In the genomic region with DNA sequence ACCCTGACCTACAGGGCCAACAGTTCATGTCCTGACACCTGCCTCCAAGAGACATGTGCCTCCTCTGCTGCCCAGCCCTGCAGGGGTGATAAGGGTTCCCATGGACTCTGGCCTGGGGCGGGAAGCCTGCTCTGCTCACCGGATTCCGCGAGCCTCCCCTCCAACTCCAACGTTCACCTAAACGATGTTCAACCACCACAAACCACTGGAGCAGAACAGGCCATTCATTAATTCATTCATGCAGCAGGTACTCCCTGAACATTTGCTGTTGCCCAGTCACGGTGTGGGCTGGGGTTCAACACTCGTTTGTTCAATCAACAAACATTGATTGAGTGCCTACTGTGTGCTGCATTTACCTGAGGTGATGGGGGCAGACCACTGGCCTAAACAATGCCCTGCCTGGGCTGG, we compare ENCODE assay signal across 15 cellular contexts. TPM values are rescaled to one million over a fixed set of nuclear protein-coding genes. Genes with fewer than 3 reads are reported as not detected.
"Had no signal": no experiment of that assay in that cellular context is flagged by ENCODE, and none has a peak within 500 bp of the region (broad histone marks: within the 10 kb centered on the region; RNA-seq: fewer than 3 reads in every experiment).

No MANE protein-coding gene starts in this region.

- H3K27ac Mint-ChIP-seq: activated naive CD4-positive, alpha-beta T cell treated with anti-CD3 and anti-CD28 coated beads, Interleukin-2, amount 10 ng/mL, durations not matched to agents 7 days and 5 days; activated T-cell treated with anti-CD3 and anti-CD28 coated beads, Interleukin-2, amount 50 U/mL, for 24 hours had no signal

- H3K4me3 ChIP-seq: gastrocnemius medialis, heart left ventricle, tibial nerve had no signal

- ATAC-seq: gastrocnemius medialis; heart left ventricle; stimulated activated naive B cell treated with anti-CD40 and anti-IgM and Interleukin-4, amounts not matched to agents 10 μg/mL and 1 μg/mL and 100 μg/mL, for 72 hours had no signal

- H3K9me3 ChIP-seq: gastrocnemius medialis, heart left ventricle, tibial nerve had no signal

- H3K4me3 Mint-ChIP-seq: activated CD4-positive, alpha-beta memory T cell treated with anti-CD3 and anti-CD28 coated beads for 36 hours; activated naive CD4-positive, alpha-beta T cell treated with anti-CD3 and anti-CD28 coated beads, Interleukin-2, amount 10 ng/mL, durations not matched to agents 7 days and 5 days; activated T-cell treated with anti-CD3 and anti-CD28 coated beads, Interleukin-2, amount 50 U/mL, for 24 hours; stimulated activated naive B cell treated with anti-CD40 and anti-IgM and Interleukin-4, amounts not matched to agents 10 μg/mL and 1 μg/mL and 100 μg/mL, for 72 hours had no signal

- H3K36me3 ChIP-seq: gastrocnemius medialis had no signal

- H3K27ac ChIP-seq: gastrocnemius medialis, tibial nerve had no signal

- H3K9me3 Mint-ChIP-seq: activated CD4-positive, alpha-beta memory T cell treated with anti-CD3 and anti-CD28 coated beads for 36 hours; activated naive CD4-positive, alpha-beta T cell treated with anti-CD3 and anti-CD28 coated beads, Interleukin-2, amount 10 ng/mL, durations not matched to agents 7 days and 5 days; activated T-cell treated with anti-CD3 and anti-CD28 coated beads, Interleukin-2, amount 50 U/mL, for 24 hours; stimulated activated naive B cell treated with anti-CD40 and anti-IgM and Interleukin-4, amounts not matched to agents 10 μg/mL and 1 μg/mL and 100 μg/mL, for 72 hours had no signal

- H3K36me3 Mint-ChIP-seq: activated CD4-positive, alpha-beta memory T cell treated with anti-CD3 and anti-CD28 coated beads for 36 hours; activated naive CD4-positive, alpha-beta T cell treated with anti-CD3 and anti-CD28 coated beads, Interleukin-2, amount 10 ng/mL, durations not matched to agents 7 days and 5 days; stimulated activated naive B cell treated with anti-CD40 and anti-IgM and Interleukin-4, amounts not matched to agents 10 μg/mL and 1 μg/mL and 100 μg/mL, for 72 hours had no signal

- DNase-seq: activated CD4-positive, alpha-beta memory T cell treated with anti-CD3 and anti-CD28 coated beads for 36 hours; activated CD4-positive, CD25-positive, alpha-beta regulatory T cell treated with anti-CD3 and anti-CD28 coated beads, Interleukin-2, amount 50 U/mL, for 72 hours; activated naive CD4-positive, alpha-beta T cell treated with anti-CD3 and anti-CD28 coated beads, Interleukin-2, amount 10 ng/mL, durations not matched to agents 7 days and 5 days; activated T-cell treated with anti-CD3 and anti-CD28 coated beads, Interleukin-2, amount 50 U/mL, for 24 hours; erythroblast; gastrocnemius medialis; midbrain; retina; stimulated activated CD4-positive, alpha-beta T cell treated with anti-CD3 and anti-CD28 coated beads, Interleukin-15, amount 100 ng/mL, for 24 hours; stimulated activated CD4-positive, alpha-beta T cell treated with anti-CD3 and anti-CD28 coated beads, Interleukin-4, amount 100 ng/mL, for 1 hour; stimulated activated naive B cell treated with anti-CD40 and anti-IgM and Interleukin-4, amounts not matched to agents 10 μg/mL and 1 μg/mL and 100 μg/mL, for 72 hours had no signal

- H3K27me3 Mint-ChIP-seq: activated CD4-positive, alpha-beta memory T cell treated with anti-CD3 and anti-CD28 coated beads for 36 hours; activated T-cell treated with anti-CD3 and anti-CD28 coated beads, Interleukin-2, amount 50 U/mL, for 24 hours; stimulated activated naive B cell treated with anti-CD40 and anti-IgM and Interleukin-4, amounts not matched to agents 10 μg/mL and 1 μg/mL and 100 μg/mL, for 72 hours had no signal

RNA-seq across cellular contexts. Expression of a gene that starts 20.1 kb away (rescaled TPM):
- total RNA-seq: activated CD4-positive, alpha-beta memory T cell treated with anti-CD3 and anti-CD28 coated beads for 36 hours; lung microvascular endothelial cell; T-helper 1 cell treated with Interleukin-12 subunit alpha and Interleukin-12 subunit beta and Interleukin-4 antibody, amounts not matched to agents 30 ng/mL and 1 ng/mL, for 36 hours had no signal
